Comparison of ENCODE assay signal across 8 cellular contexts in genomic region chr11:64742940-64743590, GRCh38.
A peak's percentile ranks its signal among the peaks of the same experiment; 100 is the strongest.
DNase-seq lines count a peak whose midpoint lies in the region; ATAC-seq and TF ChIP-seq lines count a peak whose summit lies in the region.

No MANE protein-coding gene starts in this region.

- no peak overlapping the region for H2AFZ ChIP-seq in DND-41 (ENCODE audit: low read depth, low read length)

- no peak for ATAC-seq in DND-41 (ENCODE audit: insufficient read depth, low read depth)
- ATAC-seq in HG03039 (IDR thresholded peaks at IDR 0.05; ENCODE audit: unreplicated experiment), result no peak
- ATAC-seq in GM18907 (IDR thresholded peaks at IDR 0.05; ENCODE audit: unreplicated experiment), result no peak

- H3K27ac ChIP-seq in DND-41 (ENCODE audit: low read length), result no peak overlapping the region

- H3K4me3 ChIP-seq in DND-41 (ENCODE audit: low read depth in 1 of 2, low read length in 2 of 2) (no peak overlapping the region), WI38 (ENCODE audit: low read depth, low read length) (peak overlapping the region; percentile 41), cardiac fibroblast (replicated peaks in 1 of 2; ENCODE audit: low read depth in 2 of 2, low read length in 2 of 2) (peak overlapping the region; percentile 8 to 46)

- DNase-seq in DND-41 (peak; percentile 29), HuH-7 (ENCODE audit: low spot score) (peak; percentile 87), cardiac fibroblast (ENCODE audit: low read depth in 2 of 2) (peak; percentile 31 to 45), kidney tubule cell (ENCODE audit: low spot score) (peak; percentile 35)
- DNase-seq in stimulated activated CD4-positive, alpha-beta T cell treated with anti-CD3 and anti-CD28 coated beads, Interleukin-1b, Interleukin-23, amount 100 ng/mL, for 48 hours, result peak; percentile 65

- H3K36me3 ChIP-seq in DND-41 (ENCODE audit: insufficient read depth, low read length), result no peaks in the 10 kb centered on the region

- no peaks in the 10 kb centered on the region for H3K27me3 ChIP-seq in DND-41 (ENCODE audit: insufficient read depth, low read length, poor library complexity)

- H3K9me3 ChIP-seq in DND-41 (ENCODE audit: insufficient read depth, low read length, severe bottlenecking), result no peaks in the 10 kb centered on the region

- H3K4me1 ChIP-seq in DND-41 (ENCODE audit: insufficient read depth, low read length), result peaks cover 34% of the 10 kb centered on the region

- H3K9ac ChIP-seq in DND-41 (ENCODE audit: low read depth, low read length), result no peak overlapping the region

- peak; percentile 52 for TF ChIP-seq CTCF in DND-41 (IDR thresholded peaks at IDR 0.05; ENCODE audit: borderline replicate concordance, extremely low read depth, low read length, poor library complexity, severe bottlenecking)
- peak; percentile 85 for TF ChIP-seq CTCF in WI38 (IDR thresholded peaks at IDR 0.05; ENCODE audit: low read depth, low read length)
- peak; percentile 62 for TF ChIP-seq CTCF in cardiac fibroblast (IDR thresholded peaks at IDR 0.05; ENCODE audit: low read depth, low read length)

- peak overlapping the region; percentile 77; the same call in 1 of the 2 replicates for H3K4me2 ChIP-seq in DND-41 (ENCODE audit: insufficient read depth, low read length)

- H4K20me1 ChIP-seq in DND-41 (ENCODE audit: insufficient read depth, low read length), result no peaks in the 10 kb centered on the region

- no peaks in the 10 kb centered on the region for H3K79me2 ChIP-seq in DND-41 (ENCODE audit: insufficient read depth, low read length)

Comparison
In these comparisons a context has a peak if more than half of its experiments do, and no peak if none do; other contexts are left out.
1. DNase-seq: peak in every context shown above with its lines; median percentile 87 in HuH-7; 65 in stimulated activated CD4-positive, alpha-beta T cell treated with anti-CD3 and anti-CD28 coated beads, Interleukin-1b, Interleukin-23, amount 100 ng/mL, for 48 hours; 38 in cardiac fibroblast; 35 in kidney tubule cell; 29 in DND-41.
2. H3K4me3 ChIP-seq: peak in WI38 (single experiment) and cardiac fibroblast (2 of 2); none in DND-41 (0 of 2).
3. Peak in every context shown above with its lines, with median percentiles within 50 percentile points of each other: CTCF ChIP-seq.